Comparison of ENCODE assay signal across 12 cellular contexts in genomic region chr2:233082934-233083755, GRCh38. TPM values are rescaled to one million over a fixed set of nuclear protein-coding genes. Genes with fewer than 3 reads are reported as not detected.
DNase-seq lines count a peak whose midpoint lies in the region; ATAC-seq and TF ChIP-seq lines count a peak whose summit lies in the region.
"Had no signal": no experiment of that assay in that cellular context is flagged by ENCODE, and none has a peak within 500 bp of the region (broad histone marks: within the 10 kb centered on the region; RNA-seq: fewer than 3 reads in every experiment).

No MANE protein-coding gene starts in this region.

- H3K27me3 Mint-ChIP-seq in activated naive CD8-positive, alpha-beta T cell treated with anti-CD3 and anti-CD28 coated beads, Interleukin-2, amount 10 ng/mL, durations not matched to agents 7 days and 5 days = no peaks in the 10 kb centered on the region

- H3K27me3 ChIP-seq in mesendoderm (ENCODE audit: insufficient read depth, low read length, poor library complexity) (no peaks in the 10 kb centered on the region), uterus (no peaks in the 10 kb centered on the region)

- H3K4me1 ChIP-seq in mesendoderm (ENCODE audit: control insufficient read depth, low read depth, low read length) (no peaks in the 10 kb centered on the region), uterus (no peaks in the 10 kb centered on the region)

- no peak for TF ChIP-seq POLR2A in uterus (IDR thresholded peaks at IDR 0.05)

- no peak overlapping the region for H3K4me3 ChIP-seq in mesendoderm (ENCODE audit: low read length)
- no peak overlapping the region for H3K4me3 ChIP-seq in uterus

- no peaks in the 10 kb centered on the region for H3K36me3 ChIP-seq in mesendoderm (ENCODE audit: control insufficient read depth, insufficient read depth, low read length)
- no peaks in the 10 kb centered on the region for H3K36me3 ChIP-seq in uterus

- H3K18ac ChIP-seq in mesendoderm (ENCODE audit: low read length) = no peak overlapping the region

- H3K27ac Mint-ChIP-seq in activated naive CD8-positive, alpha-beta T cell treated with anti-CD3 and anti-CD28 coated beads, Interleukin-2, amount 10 ng/mL, durations not matched to agents 7 days and 5 days = peak overlapping the region; percentile 90

- no peak overlapping the region for H2AK5ac ChIP-seq in mesendoderm (ENCODE audit: low read length)

- H4K5ac ChIP-seq in mesendoderm (ENCODE audit: low read length) = no peak overlapping the region

- H4K8ac ChIP-seq in mesendoderm (ENCODE audit: low read depth, low read length) = no peak overlapping the region

- no peak overlapping the region for H3K9ac ChIP-seq in mesendoderm (ENCODE audit: low read length)

- no peak overlapping the region for H3K4me2 ChIP-seq in mesendoderm (ENCODE audit: low read length)

- peaks cover 57% of the 10 kb centered on the region for H3K36me3 Mint-ChIP-seq in activated naive CD8-positive, alpha-beta T cell treated with anti-CD3 and anti-CD28 coated beads, Interleukin-2, amount 10 ng/mL, durations not matched to agents 7 days and 5 days

- H3K4me3 Mint-ChIP-seq in activated naive CD8-positive, alpha-beta T cell treated with anti-CD3 and anti-CD28 coated beads, Interleukin-2, amount 10 ng/mL, durations not matched to agents 7 days and 5 days = peak overlapping the region; percentile 74

- H3K79me1 ChIP-seq in mesendoderm (ENCODE audit: low read length) = no peaks in the 10 kb centered on the region

- intact Hi-C loops in left cardiac atrium (cut with DNase I) (no loop called here), Right ventricle myocardium superior (cut with DNase I) (no loop called here), uterus (cut with DNase I; ENCODE audit: low total_unique reads) (no loop called here)

- peaks cover 75% of the 10 kb centered on the region for H3K4me1 Mint-ChIP-seq in activated naive CD8-positive, alpha-beta T cell treated with anti-CD3 and anti-CD28 coated beads, Interleukin-2, amount 10 ng/mL, durations not matched to agents 7 days and 5 days

- no peak for TF ChIP-seq CTCF in uterus (IDR thresholded peaks at IDR 0.05)

- no peak overlapping the region for H3K56ac ChIP-seq in mesendoderm (ENCODE audit: low read length)

- H3K27ac ChIP-seq in mesendoderm (ENCODE audit: low read depth, low read length) (no peak overlapping the region), uterus (peak overlapping the region; percentile 52 to 67)

- H3K23ac ChIP-seq in mesendoderm (ENCODE audit: low read length) = peak overlapping the region; percentile 85

- WGBS in mesendoderm (ENCODE audit: extremely low coverage, insufficient coverage, low lambda C conversion rate) = no CpG with 5 or more reads among the region's 9 CpGs

- no peak overlapping the region for H2BK120ac ChIP-seq in mesendoderm (ENCODE audit: low read depth, low read length)

- no peak overlapping the region for H2BK15ac ChIP-seq in mesendoderm (replicated peaks; ENCODE audit: low read depth)

- ATAC-seq in left cardiac atrium (peak; percentile 6 to 14), Right ventricle myocardium superior (ENCODE audit: poor library complexity) (no peak), GM18519 (IDR thresholded peaks at IDR 0.05; ENCODE audit: low FRiP score, unreplicated experiment) (no peak), HG02970 (IDR thresholded peaks at IDR 0.05; ENCODE audit: low FRiP score, unreplicated experiment) (no peak)
- ATAC-seq in activated naive CD8-positive, alpha-beta T cell treated with anti-CD3 and anti-CD28 coated beads, Interleukin-2, amount 10 ng/mL, durations not matched to agents 7 days and 5 days (ENCODE audit: low read depth) = no peak

- no peak for DNase-seq in left cardiac atrium
- DNase-seq in Right ventricle myocardium superior = no peak
- DNase-seq in activated naive CD8-positive, alpha-beta T cell treated with anti-CD3 and anti-CD28 coated beads, Interleukin-2, amount 10 ng/mL, durations not matched to agents 7 days and 5 days = no peak
- no peak for DNase-seq in mesendoderm
- DNase-seq in uterus = no peak
- DNase-seq in NCI-H2196 treated with DMSO at 0.1 percent for 48 hours (lab: John Stamatoyannopoulos, UW; ENCODE audit: unreplicated experiment) = no peak
- DNase-seq: Calu3, IMR-90 had no signal

- H2BK5ac ChIP-seq in mesendoderm (ENCODE audit: low read length) = no peak overlapping the region

- POLR2A ChIA-PET in activated naive CD8-positive, alpha-beta T cell treated with anti-CD3 and anti-CD28 coated beads, Interleukin-2, amount 10 ng/mL, durations not matched to agents 7 days and 5 days (lab: Charles Lee) = interaction anchor here (0.6 to 7.7 kb wide), 7 partner anchors 11 to 168 kb away, joined by 3 to 123 read pairs (median 5); partner anchors contain the start of genes ATG16L1 and INPP5D

- H3K9me3 ChIP-seq in uterus = no peaks in the 10 kb centered on the region

- H3K4ac ChIP-seq in mesendoderm (ENCODE audit: low read depth, low read length) = no peak overlapping the region

- no peaks in the 10 kb centered on the region for H3K9me3 Mint-ChIP-seq in activated naive CD8-positive, alpha-beta T cell treated with anti-CD3 and anti-CD28 coated beads, Interleukin-2, amount 10 ng/mL, durations not matched to agents 7 days and 5 days

- no peaks in the 10 kb centered on the region for H3K79me2 ChIP-seq in mesendoderm (ENCODE audit: control insufficient read depth, insufficient read depth, low read length)

RNA-seq across cellular contexts. Expression of gene INPP5D, which starts 23.0 kb away (rescaled TPM):
- total RNA-seq in left cardiac atrium (1 to 10 TPM; 7.2 to 9.3 TPM), Right ventricle myocardium superior (4.6 TPM), uterus (10 to 100 TPM; 14.2 to 37.9 (median 22.3) TPM)
- total RNA-seq in activated naive CD8-positive, alpha-beta T cell treated with anti-CD3 and anti-CD28 coated beads, Interleukin-2, amount 10 ng/mL, durations not matched to agents 7 days and 5 days = 100 to 1,000 TPM; 129 to 135 TPM
- polyA plus RNA-seq in mesendoderm (2013, experiment 1 of 2) = 1.6 TPM
- 1.5 TPM for polyA plus RNA-seq in mesendoderm (2013, experiment 2 of 2)
- total RNA-seq: Calu3 had no signal

RNA-seq across cellular contexts. Expression of gene NEU2, which starts 50.7 kb away (rescaled TPM):
- not detected for total RNA-seq in left cardiac atrium
- not detected for total RNA-seq in Right ventricle myocardium superior
- total RNA-seq in activated naive CD8-positive, alpha-beta T cell treated with anti-CD3 and anti-CD28 coated beads, Interleukin-2, amount 10 ng/mL, durations not matched to agents 7 days and 5 days = not detected
- polyA plus RNA-seq in mesendoderm (2013, experiment 1 of 2) = not detected
- not detected for polyA plus RNA-seq in mesendoderm (2013, experiment 2 of 2)
- not detected for total RNA-seq in uterus
- total RNA-seq: Calu3; IMR-90; lung microvascular endothelial cell; T-helper 2 cell treated with Interferon-gamma antibody and Interleukin-4, amounts not matched to agents 100 ng/mL and 5 ng/mL, for 36 hours had no signal
- polyA plus RNA-seq: IMR-90 had no signal

Comparison
In these comparisons a context has a peak if more than half of its experiments do, and no peak if none do; other contexts are left out.
1. ATAC-seq: peak in left cardiac atrium (2 of 2); none in Right ventricle myocardium superior (single experiment), activated naive CD8-positive, alpha-beta T cell treated with anti-CD3 and anti-CD28 coated beads, Interleukin-2, amount 10 ng/mL, durations not matched to agents 7 days and 5 days (single experiment), GM18519 (single experiment) and HG02970 (single experiment).